In genomic region chr12:88544991-88545684, GRCh38 we compare ENCODE assay signal across 2 cellular contexts.
TF ChIP-seq lines count a peak whose summit lies in the region.

No MANE protein-coding gene starts in this region.

TF ChIP-seq in HEK293, 187 proteins besides CTCF, POLR2A, EP300 and RAD21 (continued from another document):
- TF ChIP-seq REST (tag by site-specific recombination; IDR thresholded peaks at IDR 0.05) = peak; percentile 81
- no peak for TF ChIP-seq GFI1B (tag by site-specific recombination; IDR thresholded peaks at IDR 0.05)
- TF ChIP-seq ZEB2 (tag by site-specific recombination; IDR thresholded peaks at IDR 0.05) = no peak
- TF ChIP-seq PRDM1 (tag by site-specific recombination; IDR thresholded peaks at IDR 0.05) = no peak
- TF ChIP-seq ZNF701 (tag by site-specific recombination; IDR thresholded peaks at IDR 0.05) = no peak

TF ChIP-seq in WTC11, 78 proteins besides CTCF, POLR2A, EP300 and RAD21 (continued from another document):
- TF ChIP-seq, protein P1, sequence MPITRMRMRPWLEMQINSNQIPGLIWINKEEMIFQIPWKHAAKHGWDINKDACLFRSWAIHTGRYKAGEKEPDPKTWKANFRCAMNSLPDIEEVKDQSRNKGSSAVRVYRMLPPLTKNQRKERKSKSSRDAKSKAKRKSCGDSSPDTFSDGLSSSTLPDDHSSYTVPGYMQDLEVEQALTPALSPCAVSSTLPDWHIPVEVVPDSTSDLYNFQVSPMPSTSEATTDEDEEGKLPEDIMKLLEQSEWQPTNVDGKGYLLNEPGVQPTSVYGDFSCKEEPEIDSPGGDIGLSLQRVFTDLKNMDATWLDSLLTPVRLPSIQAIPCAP (CRISPR knock-in tag; IDR thresholded peaks at IDR 0.05) = no peak
- no peak for TF ChIP-seq NR1H2 (CRISPR knock-in tag; IDR thresholded peaks at IDR 0.05)
TF ChIP-seq in WTC11: peak in this region for 0.
